32 cellular contexts compared by ENCODE assay signal in genomic region chr1:154682252-154682651, GRCh38.
"Had no signal": no experiment of that assay in that cellular context is flagged by ENCODE, and none has a peak within 500 bp of the region (broad histone marks: within the 10 kb centered on the region; RNA-seq: fewer than 3 reads in every experiment).

No MANE protein-coding gene starts in this region.

- H3K4me1 ChIP-seq: adrenal gland, body of pancreas, esophagus squamous epithelium, heart right ventricle, right lobe of liver, vagina had no signal

- H3K9me3 ChIP-seq: adrenal gland, body of pancreas, esophagus squamous epithelium, ovary, right lobe of liver, thoracic aorta, vagina had no signal

- H3K27ac ChIP-seq: adrenal gland, body of pancreas, epithelial cell of prostate, esophagus squamous epithelium, heart right ventricle, ovary, right lobe of liver, thoracic aorta, vagina, VCaP had no signal

- DNase-seq: activated CD4-positive, alpha-beta memory T cell treated with anti-CD3 and anti-CD28 coated beads for 36 hours; activated CD4-positive, alpha-beta T cell treated with anti-CD3 and anti-CD28 coated beads, Interleukin-2, amount 10 ng/mL, durations not matched to agents 24 days and 14 days; activated CD4-positive, CD25-positive, alpha-beta regulatory T cell treated with anti-CD3 and anti-CD28 coated beads, Interleukin-2, amount 50 U/mL, for 72 hours; activated CD8-positive, alpha-beta memory T cell treated with anti-CD3 and anti-CD28 coated beads, Interleukin-2, amount 50 U/mL, for 4 hours; activated effector memory CD4-positive, alpha-beta T cell treated with anti-CD3 and anti-CD28 coated beads, Interleukin-2, amount 50 U/mL, for 16 hours; activated naive CD4-positive, alpha-beta T cell treated with anti-CD3 and anti-CD28 coated beads for 36 hours; activated naive CD8-positive, alpha-beta T cell treated with anti-CD3 and anti-CD28 coated beads for 36 hours; activated T-cell treated with anti-CD3 and anti-CD28 coated beads, Interleukin-2, amount 50 U/mL, for 1 hour; adrenal gland; aorta; body of pancreas; dermis blood vessel endothelial cell; effector CD4-positive, alpha-beta T cell; esophagus squamous epithelium; foreskin melanocyte; heart right ventricle; left colon; naive B cell; nephron progenitor cell; ovary; right lobe of liver; stimulated activated CD4-positive, alpha-beta T cell treated with anti-CD3 and anti-CD28 coated beads, Interleukin-12 subunit alpha, Interleukin-12 subunit beta, amount 100 ng/mL, for 4 hours; stimulated activated CD4-positive, alpha-beta T cell treated with anti-CD3 and anti-CD28 coated beads, Interleukin-4, amount 100 ng/mL, for 1 hour; stimulated activated naive CD8-positive, alpha-beta T cell treated with anti-CD3 and anti-CD28 coated beads, Interleukin-15, Interleukin-2, amounts not matched to agents 100 U/mL and 50 U/mL, for 24 hours had no signal

- H3K27ac Mint-ChIP-seq: activated CD4-positive, alpha-beta memory T cell treated with anti-CD3 and anti-CD28 coated beads for 36 hours; activated CD4-positive, alpha-beta T cell treated with anti-CD3 and anti-CD28 coated beads, Interleukin-2, amount 10 ng/mL, durations not matched to agents 24 days and 14 days; activated naive CD4-positive, alpha-beta T cell treated with anti-CD3 and anti-CD28 coated beads for 36 hours; activated naive CD8-positive, alpha-beta T cell treated with anti-CD3 and anti-CD28 coated beads for 36 hours; activated T-helper 1 cell treated with anti-CD3 and anti-CD28 coated beads, Interleukin-12 subunit alpha, Interleukin-12 subunit beta, Interleukin-2, Interleukin-4 antibody, amounts not matched to agents 30 ng/mL and 10 ng/mL and 1 ng/mL, durations not matched to agents 14 hours and 24 hours and 36 hours; mesothelial cell of epicardium; naive B cell; nephron progenitor cell; progenitor cell of endocrine pancreas; type B pancreatic cell had no signal

- H3K4me1 Mint-ChIP-seq: activated CD4-positive, alpha-beta T cell treated with anti-CD3 and anti-CD28 coated beads, Interleukin-2, amount 10 ng/mL, durations not matched to agents 24 days and 14 days; activated naive CD8-positive, alpha-beta T cell treated with anti-CD3 and anti-CD28 coated beads for 36 hours; mesothelial cell of epicardium; nephron progenitor cell had no signal

- ATAC-seq: body of pancreas; heart right ventricle; left colon; right lobe of liver; stimulated activated naive CD8-positive, alpha-beta T cell treated with anti-CD3 and anti-CD28 coated beads, Interleukin-15, Interleukin-2, amounts not matched to agents 100 U/mL and 50 U/mL, for 24 hours had no signal

- H3K4me3 Mint-ChIP-seq: activated CD4-positive, alpha-beta memory T cell treated with anti-CD3 and anti-CD28 coated beads for 36 hours; activated CD4-positive, alpha-beta T cell treated with anti-CD3 and anti-CD28 coated beads, Interleukin-2, amount 10 ng/mL, durations not matched to agents 24 days and 14 days; activated naive CD4-positive, alpha-beta T cell treated with anti-CD3 and anti-CD28 coated beads for 36 hours; activated naive CD8-positive, alpha-beta T cell treated with anti-CD3 and anti-CD28 coated beads for 36 hours; activated T-helper 1 cell treated with anti-CD3 and anti-CD28 coated beads, Interleukin-12 subunit alpha, Interleukin-12 subunit beta, Interleukin-2, Interleukin-4 antibody, amounts not matched to agents 30 ng/mL and 10 ng/mL and 1 ng/mL, durations not matched to agents 14 hours and 24 hours and 36 hours; mesothelial cell of epicardium; naive B cell; nephron progenitor cell; type B pancreatic cell had no signal

- H3K27me3 Mint-ChIP-seq: activated CD4-positive, alpha-beta memory T cell treated with anti-CD3 and anti-CD28 coated beads for 36 hours; activated naive CD8-positive, alpha-beta T cell treated with anti-CD3 and anti-CD28 coated beads for 36 hours had no signal

- H3K9me3 Mint-ChIP-seq: activated CD4-positive, alpha-beta memory T cell treated with anti-CD3 and anti-CD28 coated beads for 36 hours; activated CD4-positive, alpha-beta T cell treated with anti-CD3 and anti-CD28 coated beads, Interleukin-2, amount 10 ng/mL, durations not matched to agents 24 days and 14 days; activated naive CD4-positive, alpha-beta T cell treated with anti-CD3 and anti-CD28 coated beads for 36 hours; activated naive CD8-positive, alpha-beta T cell treated with anti-CD3 and anti-CD28 coated beads for 36 hours; type B pancreatic cell had no signal

- H3K27me3 ChIP-seq: adrenal gland, body of pancreas, heart right ventricle, ovary, right lobe of liver, vagina had no signal

- H3K4me3 ChIP-seq: adrenal gland, body of pancreas, esophagus squamous epithelium, heart right ventricle, ovary, right lobe of liver, thoracic aorta, vagina had no signal

- H3K36me3 Mint-ChIP-seq: activated CD4-positive, alpha-beta memory T cell treated with anti-CD3 and anti-CD28 coated beads for 36 hours; mesothelial cell of epicardium; naive B cell; type B pancreatic cell had no signal

- H3K36me3 ChIP-seq: adrenal gland, esophagus squamous epithelium, heart right ventricle, ovary, right lobe of liver, thoracic aorta, vagina had no signal
